In the genomic region with DNA sequence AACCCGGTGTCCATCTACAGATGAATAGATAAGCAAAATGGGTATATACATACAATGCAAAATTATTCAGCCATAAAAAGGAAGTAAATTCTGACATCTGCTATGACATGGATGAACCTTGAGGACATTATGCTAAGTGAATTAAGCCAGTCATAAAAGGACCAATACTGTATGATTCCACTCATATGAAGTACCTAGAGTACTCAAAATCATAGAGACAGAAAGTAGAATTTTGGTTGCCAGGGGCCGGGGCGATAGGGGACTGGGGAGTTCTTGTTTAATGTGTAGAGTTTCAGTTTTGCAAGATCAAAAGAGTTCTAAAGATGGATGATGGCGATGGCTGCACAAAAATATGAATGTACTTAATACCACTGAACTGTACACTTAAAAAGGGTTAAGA, we compare ENCODE assay signal across 1 cellular context.
TF ChIP-seq lines count a peak whose summit lies in the region.

No MANE protein-coding gene starts in this region.

TF ChIP-seq in GM12878, 131 proteins besides CTCF, POLR2A, EP300 and RAD21 (continued from another document):
- TF ChIP-seq PRDM15 (CRISPR knock-in tag; IDR thresholded peaks at IDR 0.05), result no peak
- TF ChIP-seq, protein P1, sequence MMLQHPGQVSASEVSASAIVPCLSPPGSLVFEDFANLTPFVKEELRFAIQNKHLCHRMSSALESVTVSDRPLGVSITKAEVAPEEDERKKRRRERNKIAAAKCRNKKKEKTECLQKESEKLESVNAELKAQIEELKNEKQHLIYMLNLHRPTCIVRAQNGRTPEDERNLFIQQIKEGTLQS (IDR thresholded peaks at IDR 0.05; ENCODE audit: borderline replicate concordance, extremely low read depth, low read depth, low read length), result no peak
- no peak for TF ChIP-seq TCF12 (IDR thresholded peaks at IDR 0.05; ENCODE audit: low read depth, low read length)
- TF ChIP-seq BHLHE40 (IDR thresholded peaks at IDR 0.05; ENCODE audit: borderline replicate concordance in 1 of 2, low read depth in 2 of 2, low read length in 1 of 2), result no peak
- no peak for TF ChIP-seq E2F4 (IDR thresholded peaks at IDR 0.05; ENCODE audit: low read depth, low read length)
- TF ChIP-seq, protein P2, sequence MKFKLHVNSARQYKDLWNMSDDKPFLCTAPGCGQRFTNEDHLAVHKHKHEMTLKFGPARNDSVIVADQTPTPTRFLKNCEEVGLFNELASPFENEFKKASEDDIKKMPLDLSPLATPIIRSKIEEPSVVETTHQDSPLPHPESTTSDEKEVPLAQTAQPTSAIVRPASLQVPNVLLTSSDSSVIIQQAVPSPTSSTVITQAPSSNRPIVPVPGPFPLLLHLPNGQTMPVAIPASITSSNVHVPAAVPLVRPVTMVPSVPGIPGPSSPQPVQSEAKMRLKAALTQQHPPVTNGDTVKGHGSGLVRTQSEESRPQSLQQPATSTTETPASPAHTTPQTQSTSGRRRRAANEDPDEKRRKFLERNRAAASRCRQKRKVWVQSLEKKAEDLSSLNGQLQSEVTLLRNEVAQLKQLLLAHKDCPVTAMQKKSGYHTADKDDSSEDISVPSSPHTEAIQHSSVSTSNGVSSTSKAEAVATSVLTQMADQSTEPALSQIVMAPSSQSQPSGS (IDR thresholded peaks at IDR 0.05; ENCODE audit: low read length), result no peak
- TF ChIP-seq TCF7 (IDR thresholded peaks at IDR 0.05; ENCODE audit: borderline replicate concordance), result peak; percentile 67
- TF ChIP-seq KDM1A (IDR thresholded peaks at IDR 0.05; ENCODE audit: borderline replicate concordance), result no peak
- no peak for TF ChIP-seq ELK1 (IDR thresholded peaks at IDR 0.05; ENCODE audit: low read depth, low read length)
- no peak for TF ChIP-seq TBL1XR1 (IDR thresholded peaks at IDR 0.05; ENCODE audit: low read depth, low read length)
- no peak for TF ChIP-seq NFIC (IDR thresholded peaks at IDR 0.05; ENCODE audit: low read depth, low read length)
- TF ChIP-seq HDAC2 (IDR thresholded peaks at IDR 0.05), result no peak
- TF ChIP-seq, protein P3, sequence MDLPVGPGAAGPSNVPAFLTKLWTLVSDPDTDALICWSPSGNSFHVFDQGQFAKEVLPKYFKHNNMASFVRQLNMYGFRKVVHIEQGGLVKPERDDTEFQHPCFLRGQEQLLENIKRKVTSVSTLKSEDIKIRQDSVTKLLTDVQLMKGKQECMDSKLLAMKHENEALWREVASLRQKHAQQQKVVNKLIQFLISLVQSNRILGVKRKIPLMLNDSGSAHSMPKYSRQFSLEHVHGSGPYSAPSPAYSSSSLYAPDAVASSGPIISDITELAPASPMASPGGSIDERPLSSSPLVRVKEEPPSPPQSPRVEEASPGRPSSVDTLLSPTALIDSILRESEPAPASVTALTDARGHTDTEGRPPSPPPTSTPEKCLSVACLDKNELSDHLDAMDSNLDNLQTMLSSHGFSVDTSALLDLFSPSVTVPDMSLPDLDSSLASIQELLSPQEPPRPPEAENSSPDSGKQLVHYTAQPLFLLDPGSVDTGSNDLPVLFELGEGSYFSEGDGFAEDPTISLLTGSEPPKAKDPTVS (IDR thresholded peaks at IDR 0.05; ENCODE audit: low read depth, low read length), result no peak
- TF ChIP-seq JUNB (IDR thresholded peaks at IDR 0.05), result peak; percentile 78
- no peak for TF ChIP-seq NBN (IDR thresholded peaks at IDR 0.05)
- peak; percentile 54; the same call in 1 of the 2 replicates for TF ChIP-seq CREB1 (IDR thresholded peaks at IDR 0.05; ENCODE audit: low read depth)
- no peak for TF ChIP-seq RBBP5 (conservative IDR thresholded peaks at IDR 0.05)
- TF ChIP-seq POLR2AphosphoS5 (IDR thresholded peaks at IDR 0.05; ENCODE audit: low read length), result no peak
